1 cellular context compared by ENCODE assay signal in genomic region chr14:103171206-103171605, GRCh38. TPM values are rescaled to one million over a fixed set of nuclear protein-coding genes. Genes with fewer than 3 reads are reported as not detected.
"Had no signal": no experiment of that assay in that cellular context is flagged by ENCODE, and none has a peak within 500 bp of the region (broad histone marks: within the 10 kb centered on the region; RNA-seq: fewer than 3 reads in every experiment).

No MANE protein-coding gene starts in this region.

RNA-seq across cellular contexts. Expression of gene TNFAIP2, which starts 47.9 kb away (rescaled TPM):
- polyA plus RNA-seq: naive thymus-derived CD8-positive, alpha-beta T cell had no signal
